ENCODE assay signal across 8 cellular contexts in genomic region chr11:67955461-67956007, GRCh38. TPM values are rescaled to one million over a fixed set of nuclear protein-coding genes. Genes with fewer than 3 reads are reported as not detected.
A peak's percentile ranks its signal among the peaks of the same experiment; 100 is the strongest.
DNase-seq lines count a peak whose midpoint lies in the region; ATAC-seq and TF ChIP-seq lines count a peak whose summit lies in the region.
"Not testable (repeated sequence)": the region's sequence is repeated elsewhere in the genome, so short reads cannot be mapped to it uniquely, and the experiment has no call there.

No MANE protein-coding gene starts in this region.

- peak; percentile 91 for ATAC-seq in SK-N-SH treated with all-trans-retinoic acid at 6 μM for 48 hours

- intact Hi-C loops in activated T-helper 1 cell treated with anti-CD3 and anti-CD28 coated beads, Interleukin-12 subunit alpha, Interleukin-12 subunit beta, Interleukin-2, Interleukin-4 antibody, amounts not matched to agents 30 ng/mL and 10 ng/mL and 1 ng/mL, durations not matched to agents 14 hours and 24 hours and 36 hours (cut with micrococcal nuclease) = loop anchor here (1.0 kb wide), 1 partner anchor 95 kb away; no protein-coding TSS in a partner anchor
- intact Hi-C loops in uterus (cut with DNase I; ENCODE audit: low total_unique reads) = not testable (repeated sequence)

- peak overlapping the region; percentile 79 for H3K4me3 Mint-ChIP-seq in activated T-helper 1 cell treated with anti-CD3 and anti-CD28 coated beads, Interleukin-12 subunit alpha, Interleukin-12 subunit beta, Interleukin-2, Interleukin-4 antibody, amounts not matched to agents 30 ng/mL and 10 ng/mL and 1 ng/mL, durations not matched to agents 14 hours and 24 hours and 36 hours
- peak overlapping the region; percentile 73 for H3K4me3 Mint-ChIP-seq in endothelial cell (ENCODE audit: unreplicated experiment)

- not testable (repeated sequence) for H3K9ac ChIP-seq in liver (ENCODE audit: low read depth in 1 of 2, low read length in 2 of 2); smooth muscle cell (ENCODE audit: low read depth)

- peak; percentile 56 for DNase-seq in GM12865 (ENCODE audit: low read depth)
- peak; percentile 26 for DNase-seq in NCI-H1105 treated with DMSO at 0.1 percent for 48 hours (lab: John Stamatoyannopoulos, UW)
- DNase-seq in activated T-helper 1 cell treated with anti-CD3 and anti-CD28 coated beads, Interleukin-12 subunit alpha, Interleukin-12 subunit beta, Interleukin-2, Interleukin-4 antibody, amounts not matched to agents 30 ng/mL and 10 ng/mL and 1 ng/mL, durations not matched to agents 14 hours and 24 hours and 36 hours (ENCODE audit: low spot score) = peak; percentile 73
- DNase-seq in endothelial cell (ENCODE audit: low spot score) = peak; percentile 92
- DNase-seq in smooth muscle cell (lab: John Stamatoyannopoulos, UW; ENCODE audit: unreplicated experiment) = peak; percentile 55
- peak; percentile 37 to 80 for DNase-seq in uterus

- not testable (repeated sequence) for TF ChIP-seq POLR2A in uterus (IDR thresholded peaks at IDR 0.05)

- under 1% methylated on average over 57 of the region's 57 CpGs for WGBS in liver
- WGBS in smooth muscle cell (ENCODE audit: low lambda C conversion rate) = under 1% methylated on average over 37 of the region's 57 CpGs

- not testable (repeated sequence) for H3K4me1 Mint-ChIP-seq in activated T-helper 1 cell treated with anti-CD3 and anti-CD28 coated beads, Interleukin-12 subunit alpha, Interleukin-12 subunit beta, Interleukin-2, Interleukin-4 antibody, amounts not matched to agents 30 ng/mL and 10 ng/mL and 1 ng/mL, durations not matched to agents 14 hours and 24 hours and 36 hours (ENCODE audit: low read depth); endothelial cell (ENCODE audit: unreplicated experiment)

- H3K79me2 ChIP-seq in smooth muscle cell (ENCODE audit: low read depth) = not testable (repeated sequence)

- H3K27me3 Mint-ChIP-seq in activated T-helper 1 cell treated with anti-CD3 and anti-CD28 coated beads, Interleukin-12 subunit alpha, Interleukin-12 subunit beta, Interleukin-2, Interleukin-4 antibody, amounts not matched to agents 30 ng/mL and 10 ng/mL and 1 ng/mL, durations not matched to agents 14 hours and 24 hours and 36 hours (ENCODE audit: insufficient read depth) = peaks cover 25% of the 10 kb centered on the region
- peaks cover 16% of the 10 kb centered on the region for H3K27me3 Mint-ChIP-seq in endothelial cell (ENCODE audit: unreplicated experiment)

- H4K20me1 ChIP-seq in smooth muscle cell (ENCODE audit: low read depth) = not testable (repeated sequence)

- peak overlapping the region; percentile 52 for H3K27ac Mint-ChIP-seq in activated T-helper 1 cell treated with anti-CD3 and anti-CD28 coated beads, Interleukin-12 subunit alpha, Interleukin-12 subunit beta, Interleukin-2, Interleukin-4 antibody, amounts not matched to agents 30 ng/mL and 10 ng/mL and 1 ng/mL, durations not matched to agents 14 hours and 24 hours and 36 hours
- not testable (repeated sequence) for H3K27ac Mint-ChIP-seq in endothelial cell (ENCODE audit: unreplicated experiment)

- TF ChIP-seq CTCF in GM12865 (IDR thresholded peaks at IDR 0.05; ENCODE audit: insufficient read depth, low read depth, low read length, missing control alignments) (peak; percentile 71), endothelial cell (IDR thresholded peaks at IDR 0.05; ENCODE audit: unreplicated experiment) (peak; percentile 95), liver (IDR thresholded peaks at IDR 0.05; ENCODE audit: low read depth, low read length, missing input control) (peak; percentile 79), smooth muscle cell (IDR thresholded peaks at IDR 0.05; ENCODE audit: borderline replicate concordance, insufficient read depth, poor library complexity, severe bottlenecking) (peak; percentile 63), uterus (IDR thresholded peaks at IDR 0.05) (peak; percentile 36 to 83 (median 63))

- peak overlapping the region; percentile 93 for H2AFZ ChIP-seq in smooth muscle cell (ENCODE audit: low read depth)

- H3K36me3 ChIP-seq in liver (ENCODE audit: control insufficient read depth in 4 of 4, insufficient read depth in 3 of 4, low read depth in 1 of 4, low read length in 3 of 4); smooth muscle cell (ENCODE audit: low read depth); uterus: not testable (repeated sequence)

- H3K9me3 ChIP-seq in liver (ENCODE audit: control insufficient read depth in 4 of 4, low read length in 3 of 4); smooth muscle cell (replicated peaks; ENCODE audit: low read depth); uterus: not testable (repeated sequence)

- H3K27ac ChIP-seq in liver (ENCODE audit: low read depth in 1 of 2, low read length in 2 of 2); smooth muscle cell (ENCODE audit: low read depth); uterus: not testable (repeated sequence)

- not testable (repeated sequence) for H3K36me3 Mint-ChIP-seq in activated T-helper 1 cell treated with anti-CD3 and anti-CD28 coated beads, Interleukin-12 subunit alpha, Interleukin-12 subunit beta, Interleukin-2, Interleukin-4 antibody, amounts not matched to agents 30 ng/mL and 10 ng/mL and 1 ng/mL, durations not matched to agents 14 hours and 24 hours and 36 hours (ENCODE audit: low read depth); endothelial cell (ENCODE audit: low read depth, unreplicated experiment)

- peak overlapping the region; percentile 92 for H3K4me2 ChIP-seq in smooth muscle cell

- H3K9me3 Mint-ChIP-seq in activated T-helper 1 cell treated with anti-CD3 and anti-CD28 coated beads, Interleukin-12 subunit alpha, Interleukin-12 subunit beta, Interleukin-2, Interleukin-4 antibody, amounts not matched to agents 30 ng/mL and 10 ng/mL and 1 ng/mL, durations not matched to agents 14 hours and 24 hours and 36 hours; endothelial cell (ENCODE audit: unreplicated experiment): not testable (repeated sequence)

- H3K27me3 ChIP-seq in liver (ENCODE audit: control insufficient read depth in 4 of 4, insufficient read depth in 4 of 4, low read length in 3 of 4); smooth muscle cell (ENCODE audit: low read depth); uterus: not testable (repeated sequence)

- not testable (repeated sequence) for H3F3A ChIP-seq in smooth muscle cell (ENCODE audit: low read depth)

- H3K4me1 ChIP-seq in liver (ENCODE audit: control insufficient read depth in 4 of 4, insufficient read depth in 4 of 4, low read length in 3 of 4); smooth muscle cell (ENCODE audit: low read depth); uterus: not testable (repeated sequence)

- TF ChIP-seq RAD21 in liver (IDR thresholded peaks at IDR 0.05) = peak; percentile 33 to 64

- H3K4me3 ChIP-seq in GM12865 (ENCODE audit: low read depth, low read length) = peak overlapping the region; percentile 20; the same call in 1 of the 2 replicates
- peak overlapping the region in 2 of 3 donors; percentile 40 to 50 for H3K4me3 ChIP-seq in liver (ENCODE audit: low read depth in 1 of 3, low read length in 3 of 3)
- peak overlapping the region; percentile 66 for H3K4me3 ChIP-seq in smooth muscle cell
- H3K4me3 ChIP-seq in uterus = peak overlapping the region; percentile 39 to 46

RNA-seq across cellular contexts. Expression of gene UNC93B1, which starts 48.4 kb away (rescaled TPM):
- 13.9 and 14.8 TPM in 2 replicates for total RNA-seq in activated T-helper 1 cell treated with anti-CD3 and anti-CD28 coated beads, Interleukin-12 subunit alpha, Interleukin-12 subunit beta, Interleukin-2, Interleukin-4 antibody, amounts not matched to agents 30 ng/mL and 10 ng/mL and 1 ng/mL, durations not matched to agents 14 hours and 24 hours and 36 hours
- total RNA-seq in endothelial cell (ENCODE audit: unreplicated experiment) (13.1 TPM), liver (10 to 100 TPM; 16.5 to 19.1 TPM), smooth muscle cell (17.5 and 18.3 TPM in 2 replicates), uterus (10 to 100 TPM in 3 of 4 donors, 1 to 10 TPM in 1; 4.1 to 24.3 (median 13.2) TPM)
- polyA plus RNA-seq in liver (10 to 100 TPM in 1 of 2 donors, 1 to 10 TPM in 1; 9.2 to 13.6 TPM), smooth muscle cell (25.1 and 33.4 TPM in 2 replicates)

RNA-seq across cellular contexts. Expression of gene ALDH3B1, which starts 54.6 kb away (rescaled TPM):
- not detected in 2 replicates for total RNA-seq in activated T-helper 1 cell treated with anti-CD3 and anti-CD28 coated beads, Interleukin-12 subunit alpha, Interleukin-12 subunit beta, Interleukin-2, Interleukin-4 antibody, amounts not matched to agents 30 ng/mL and 10 ng/mL and 1 ng/mL, durations not matched to agents 14 hours and 24 hours and 36 hours
- total RNA-seq in endothelial cell (ENCODE audit: unreplicated experiment) = not detected
- 1 to 10 TPM; 3.3 to 7.1 TPM for total RNA-seq in liver
- polyA plus RNA-seq in liver = 1 to 10 TPM; 1.6 to 3.6 TPM
- 6.9 and 9.9 TPM in 2 replicates for total RNA-seq in smooth muscle cell
- 8.8 and 9.1 TPM in 2 replicates for polyA plus RNA-seq in smooth muscle cell
- total RNA-seq in uterus = 1 to 10 TPM; 2.3 to 5.7 (median 4.0) TPM

Comparison
In these comparisons a context has a peak if more than half of its experiments do, and no peak if none do; other contexts are left out.
1. DNase-seq: peak in every context shown above with its lines; median percentile 92 in endothelial cell; 73 in activated T-helper 1 cell treated with anti-CD3 and anti-CD28 coated beads, Interleukin-12 subunit alpha, Interleukin-12 subunit beta, Interleukin-2, Interleukin-4 antibody, amounts not matched to agents 30 ng/mL and 10 ng/mL and 1 ng/mL, durations not matched to agents 14 hours and 24 hours and 36 hours; 58 in uterus; 56 in GM12865; 55 in smooth muscle cell; 26 in NCI-H1105 treated with DMSO at 0.1 percent for 48 hours.